8 cellular contexts compared by ENCODE assay signal in the genomic region with DNA sequence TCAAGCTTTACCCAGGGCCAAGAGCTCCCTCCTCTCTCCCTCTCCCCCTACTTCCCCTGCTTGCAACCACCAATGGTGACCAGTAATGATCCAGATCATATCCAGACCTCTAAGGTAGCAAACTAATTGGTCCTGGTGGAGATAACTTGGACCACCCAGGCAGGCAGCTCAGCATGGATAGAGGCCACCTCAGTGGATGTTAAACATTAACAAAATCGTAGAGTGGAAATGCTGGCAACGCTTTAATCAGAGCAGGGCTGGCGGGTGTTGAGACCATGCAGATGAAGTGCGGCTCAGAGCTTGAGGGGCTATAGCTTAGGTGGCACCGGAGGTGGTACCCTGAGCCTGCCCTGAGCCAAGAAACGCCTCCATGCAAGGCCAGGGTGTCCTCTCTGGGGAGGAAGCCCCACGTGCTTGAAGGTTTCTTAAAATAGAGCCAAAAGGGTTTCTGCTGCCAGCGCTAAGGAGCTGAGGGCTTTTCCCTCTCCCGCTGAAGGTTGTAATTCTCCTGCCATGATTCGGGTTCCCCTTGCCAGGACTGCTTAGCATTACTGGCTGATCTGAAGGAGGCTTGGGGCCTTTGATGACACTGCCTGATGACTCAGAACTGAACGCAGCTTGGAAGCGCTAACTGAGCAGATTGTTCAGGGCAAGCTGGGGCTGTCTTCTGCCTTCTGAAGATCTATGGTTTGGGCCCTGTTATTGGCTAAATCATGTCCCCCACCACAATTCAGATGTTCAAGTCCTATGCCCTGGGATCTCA.
DNase-seq lines count a peak whose midpoint lies in the region; ATAC-seq and TF ChIP-seq lines count a peak whose summit lies in the region.
"Had no signal": no experiment of that assay in that cellular context is flagged by ENCODE, and none has a peak within 500 bp of the region (broad histone marks: within the 10 kb centered on the region; RNA-seq: fewer than 3 reads in every experiment).

No MANE protein-coding gene starts in this region.

- peaks cover 2% of the 10 kb centered on the region for H3K9me3 Mint-ChIP-seq in dendritic cell treated with granulocyte-macrophage colony-stimulating factor and Interleukin-4, amounts not matched to agents 40 ng/mL and 50 ng/mL, for 4 days

- H3K27me3 Mint-ChIP-seq in dendritic cell treated with granulocyte-macrophage colony-stimulating factor and Interleukin-4, amounts not matched to agents 40 ng/mL and 50 ng/mL, for 4 days: no peaks in the 10 kb centered on the region

- H3K36me3 ChIP-seq in prostate gland: no peaks in the 10 kb centered on the region

- no peak overlapping the region for H3K4me3 ChIP-seq in prostate gland

- no peak overlapping the region for H3K4me3 Mint-ChIP-seq in dendritic cell treated with granulocyte-macrophage colony-stimulating factor and Interleukin-4, amounts not matched to agents 40 ng/mL and 50 ng/mL, for 4 days

- H3K4me1 ChIP-seq in prostate gland (replicated peaks): no peaks in the 10 kb centered on the region

- no peak for TF ChIP-seq POLR2A in prostate gland (IDR thresholded peaks at IDR 0.05)

- H3K9me3 ChIP-seq in prostate gland: no peaks in the 10 kb centered on the region

- H3K36me3 Mint-ChIP-seq in dendritic cell treated with granulocyte-macrophage colony-stimulating factor and Interleukin-4, amounts not matched to agents 40 ng/mL and 50 ng/mL, for 4 days (ENCODE audit: low read depth): no peaks in the 10 kb centered on the region

- intact Hi-C loops in dendritic cell treated with granulocyte-macrophage colony-stimulating factor and Interleukin-4, amounts not matched to agents 40 ng/mL and 50 ng/mL, for 4 days (cut with micrococcal nuclease): loop anchor here (10.0 kb wide), 1 partner anchor 62 kb away; no protein-coding TSS in a partner anchor
- intact Hi-C loops in prostate gland (cut with DNase I): no loop called here

- peaks cover 18% of the 10 kb centered on the region for H3K4me1 Mint-ChIP-seq in dendritic cell treated with granulocyte-macrophage colony-stimulating factor and Interleukin-4, amounts not matched to agents 40 ng/mL and 50 ng/mL, for 4 days (ENCODE audit: low read depth)

- TF ChIP-seq CTCF in prostate gland (IDR thresholded peaks at IDR 0.05): no peak

- H3K27ac ChIP-seq in prostate gland: no peak overlapping the region

- no peaks in the 10 kb centered on the region for H3K27me3 ChIP-seq in prostate gland (replicated peaks; ENCODE audit: insufficient read depth)

- peak overlapping the region; percentile 62 for H3K27ac Mint-ChIP-seq in dendritic cell treated with granulocyte-macrophage colony-stimulating factor and Interleukin-4, amounts not matched to agents 40 ng/mL and 50 ng/mL, for 4 days

- whole genome bisulfite sequencing in prostate gland: 18% methylated on average over 12 of the region's 12 CpGs

- peak; percentile 58 for DNase-seq in ELF-1 (ENCODE audit: low read depth, low spot score)
- peak; percentile 44 for DNase-seq in HK-2 (ENCODE audit: unreplicated experiment)
- DNase-seq in prostate gland (ENCODE audit: low spot score): peak; percentile 14
- DNase-seq in activated gamma-delta T cell (lab: John Stamatoyannopoulos, UW): no peak
- DNase-seq in foreskin melanocyte: no peak
- DNase-seq: NCI-H1105 had no signal

- ATAC-seq in HG03097 (IDR thresholded peaks at IDR 0.05; ENCODE audit: low FRiP score, unreplicated experiment): no peak

Comparison
In these comparisons a context has a peak if more than half of its experiments do, and no peak if none do; other contexts are left out.
1. DNase-seq: peak in ELF-1 (single experiment), HK-2 (single experiment) and prostate gland (single experiment); none in activated gamma-delta T cell (single experiment) and foreskin melanocyte (single experiment).